In the genomic region with DNA sequence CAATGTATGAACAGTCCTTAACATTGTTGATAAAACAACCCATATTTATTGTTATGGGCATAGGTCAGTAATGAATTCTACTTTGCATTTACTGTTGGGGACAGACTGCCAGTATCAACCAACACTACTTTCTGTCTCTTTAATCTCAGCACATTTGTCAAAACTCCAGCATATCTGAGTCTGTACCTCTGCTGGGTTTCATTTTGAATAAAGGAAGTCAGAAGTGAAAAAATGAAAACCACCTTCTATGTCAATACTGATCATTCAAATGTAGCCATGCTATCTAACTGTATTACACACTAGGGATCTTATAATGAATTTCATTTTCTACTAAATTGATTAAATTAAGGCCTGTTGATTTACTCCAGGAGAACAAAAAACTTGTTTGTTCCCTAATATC, we compare ENCODE assay signal across 14 cellular contexts. TPM values are rescaled to one million over a fixed set of nuclear protein-coding genes. Genes with fewer than 3 reads are reported as not detected.
DNase-seq lines count a peak whose midpoint lies in the region; ATAC-seq lines count a peak whose summit lies in the region.
"Had no signal": no experiment of that assay in that cellular context is flagged by ENCODE, and none has a peak within 500 bp of the region (broad histone marks: within the 10 kb centered on the region; RNA-seq: fewer than 3 reads in every experiment).

No MANE protein-coding gene starts in this region.

- DNase-seq in OCI-M1 (lab: John Stamatoyannopoulos, UW) = peak; percentile 13
- DNase-seq in 8988T = no peak
- DNase-seq in Right ventricle myocardium superior = no peak
- DNase-seq in NCI-H526 treated with DMSO at 0.1 percent for 48 hours (lab: John Stamatoyannopoulos, UW) = no peak
- DNase-seq: cerebellar nuclear complex, islet precursor cell, NCI-H2081 treated with DMSO at 0.1 percent for 48 hours, ovary, SHP77 treated with DMSO at 0.1 percent for 48 hours, substantia nigra, T1000 had no signal

- intact Hi-C loops in Right ventricle myocardium superior (cut with DNase I) = no loop called here

- peak; percentile 87 for ATAC-seq in GM18858 (IDR thresholded peaks at IDR 0.05; ENCODE audit: unreplicated experiment)
- ATAC-seq in GM19467 (IDR thresholded peaks at IDR 0.05; ENCODE audit: unreplicated experiment) = peak; percentile 75
- ATAC-seq in HG02885 (IDR thresholded peaks at IDR 0.05; ENCODE audit: poor library complexity, unreplicated experiment) = peak; percentile 90
- no peak for ATAC-seq in Right ventricle myocardium superior (ENCODE audit: poor library complexity)

RNA-seq across cellular contexts. Expression of a gene that starts 24.2 kb away (rescaled TPM):
- total RNA-seq in Right ventricle myocardium superior = 21.1 TPM
